In genomic region chr2:94797235-94797634, GRCh38 we compare ENCODE assay signal across 8 cellular contexts.
DNase-seq lines count a peak whose midpoint lies in the region; TF ChIP-seq lines count a peak whose summit lies in the region.
"Not testable (repeated sequence)": the region's sequence is repeated elsewhere in the genome, so short reads cannot be mapped to it uniquely, and the experiment has no call there.

No MANE protein-coding gene starts in this region.

- CTCF ChIA-PET in AG04450 (lab: Charles Lee), result not testable (repeated sequence)

- H3K27me3 ChIP-seq in AG04450 (ENCODE audit: control insufficient read depth, insufficient read depth, low read length); Loucy (ENCODE audit: insufficient read depth, low read length, poor library complexity, severe bottlenecking); OCI-LY3 (ENCODE audit: low read depth, low read length); ascending aorta; esophagus squamous epithelium; parathyroid adenoma (ENCODE audit: control insufficient read depth, insufficient read depth, low read length): not testable (repeated sequence)

- not testable (repeated sequence) for DNase-seq in AG04450 (ENCODE audit: low read depth, low spot score); GM12864 (ENCODE audit: low read depth); ascending aorta (ENCODE audit: low spot score in 2 of 2); esophagus squamous epithelium (lab: John Stamatoyannopoulos, UW)
- peak; percentile 1 for DNase-seq in kidney glomerular epithelial cell (lab: John Stamatoyannopoulos, UW)

- H3K36me3 ChIP-seq in Loucy (ENCODE audit: insufficient read depth, low read length); OCI-LY3 (replicated peaks; ENCODE audit: low read depth, low read length); ascending aorta; esophagus squamous epithelium; parathyroid adenoma (ENCODE audit: control insufficient read depth, insufficient read depth, low read length): not testable (repeated sequence)

- not testable (repeated sequence) for H3K9ac ChIP-seq in Loucy (ENCODE audit: low read depth, low read length, poor library complexity, severe bottlenecking); OCI-LY3 (ENCODE audit: low read length); parathyroid adenoma

- not testable (repeated sequence) for H3K9me2 ChIP-seq in Loucy (replicated peaks; ENCODE audit: low read depth, low read length)

- not testable (repeated sequence) for H3K9me3 ChIP-seq in AG04450 (ENCODE audit: control insufficient read depth, insufficient read depth, low read length); Loucy (ENCODE audit: insufficient read depth, low read depth, low read length); OCI-LY3 (ENCODE audit: insufficient read depth, low read length); ascending aorta; esophagus squamous epithelium; parathyroid adenoma (ENCODE audit: control insufficient read depth, low read length)

- H2AFZ ChIP-seq in Loucy (ENCODE audit: low read length); OCI-LY3 (ENCODE audit: low read depth, low read length); parathyroid adenoma: not testable (repeated sequence)

- not testable (repeated sequence) for TF ChIP-seq POLR2A in esophagus squamous epithelium (IDR thresholded peaks at IDR 0.05)

- H3K4me3 ChIP-seq in AG04450 (ENCODE audit: low read depth, low read length); GM12864 (ENCODE audit: low read depth, low read length); Loucy (ENCODE audit: low read length, poor library complexity, severe bottlenecking); OCI-LY3 (ENCODE audit: low read length); ascending aorta; esophagus squamous epithelium; parathyroid adenoma (ENCODE audit: low read depth, low read length): not testable (repeated sequence)

- not testable (repeated sequence) for H3K27ac ChIP-seq in AG04450 (ENCODE audit: low read depth, low read length); OCI-LY3 (ENCODE audit: low read length); ascending aorta; esophagus squamous epithelium; parathyroid adenoma

- H3K4me2 ChIP-seq in Loucy (ENCODE audit: low read depth, low read length, poor library complexity, severe bottlenecking); OCI-LY3 (ENCODE audit: low read length); parathyroid adenoma (ENCODE audit: low read length): not testable (repeated sequence)

- not testable (repeated sequence) for H3K4me1 ChIP-seq in Loucy (ENCODE audit: insufficient read depth, low read length, poor library complexity, severe bottlenecking); OCI-LY3 (ENCODE audit: low read length); ascending aorta; esophagus squamous epithelium; parathyroid adenoma

- H3F3A ChIP-seq in Loucy (ENCODE audit: low read depth), result not testable (repeated sequence)

- intact Hi-C loops in ascending aorta (cut with DNase I); esophagus squamous epithelium (cut with DNase I): not testable (repeated sequence)

- POLR2A ChIA-PET in AG04450 (lab: Yijun Ruan, JAX), result not testable (repeated sequence)

- not testable (repeated sequence) for H3K79me2 ChIP-seq in Loucy (ENCODE audit: insufficient read depth, low read length); OCI-LY3 (ENCODE audit: low read length); parathyroid adenoma

- H4K20me1 ChIP-seq in Loucy (ENCODE audit: insufficient read depth, low read length, poor library complexity, severe bottlenecking); OCI-LY3 (ENCODE audit: insufficient read depth, low read length): not testable (repeated sequence)

- TF ChIP-seq CTCF in AG04450 (IDR thresholded peaks at IDR 0.05; ENCODE audit: low read depth, low read length) (peak; percentile 37; the same call in 1 of the 2 replicates), GM12864 (IDR thresholded peaks at IDR 0.05; ENCODE audit: low read depth, low read length, missing control alignments) (peak; percentile 44), Loucy (conservative IDR thresholded peaks at IDR 0.05; ENCODE audit: low read length) (peak; percentile 46), OCI-LY3 (IDR thresholded peaks at IDR 0.05; ENCODE audit: low read depth, low read length) (peak; percentile 38), ascending aorta (IDR thresholded peaks at IDR 0.05) (peak in 2 of 3 experiments; percentile 26 to 30), esophagus squamous epithelium (IDR thresholded peaks at IDR 0.05) (peak in 4 of 6 experiments; percentile 20 to 47 (median 26)), parathyroid adenoma (IDR thresholded peaks at IDR 0.05) (peak; percentile 40)
